1 cellular context compared by ENCODE assay signal in genomic region chr18:934518-935123, GRCh38.
TF ChIP-seq lines count a peak whose summit lies in the region.

No MANE protein-coding gene starts in this region.

TF ChIP-seq in GM23338, 12 proteins besides CTCF, POLR2A, EP300 and RAD21 (continued from another document):
- TF ChIP-seq REST (IDR thresholded peaks at IDR 0.05; ENCODE audit: unreplicated experiment) = no peak
- no peak for TF ChIP-seq STAT1 (IDR thresholded peaks at IDR 0.05; ENCODE audit: unreplicated experiment)
- no peak for TF ChIP-seq ETS1 (IDR thresholded peaks at IDR 0.05)
- TF ChIP-seq ZNF114 (CRISPR knock-in tag; IDR thresholded peaks at IDR 0.05) = no peak
- no peak for TF ChIP-seq ZNF331 (CRISPR knock-in tag; IDR thresholded peaks at IDR 0.05; ENCODE audit: low read depth)
